In genomic region chr13:38872693-38873092, GRCh38 we compare ENCODE assay signal across 8 cellular contexts.
DNase-seq lines count a peak whose midpoint lies in the region; ATAC-seq and TF ChIP-seq lines count a peak whose summit lies in the region.

No MANE protein-coding gene starts in this region.

- POLR2A ChIA-PET in PC-9 (lab: Charles Lee; ENCODE audit: unreplicated experiment), result no interaction called here

- H3K36me3 ChIP-seq in PC-9 (ENCODE audit: low read depth), result no peaks in the 10 kb centered on the region

- no peaks in the 10 kb centered on the region for H3K9me2 ChIP-seq in PC-9 (ENCODE audit: insufficient read depth)

- H3K27ac ChIP-seq in PC-9, result no peak overlapping the region

- H3K9me3 ChIP-seq in PC-9 (ENCODE audit: insufficient read depth, low read depth), result no peaks in the 10 kb centered on the region

- H2AFZ ChIP-seq in PC-9, result no peak overlapping the region

- H3F3A ChIP-seq in PC-9 (ENCODE audit: insufficient read depth, low read depth), result no peaks in the 10 kb centered on the region

- H3K79me2 ChIP-seq in PC-9 (ENCODE audit: low read depth), result no peaks in the 10 kb centered on the region

- TF ChIP-seq CTCF in GM12864 (IDR thresholded peaks at IDR 0.05; ENCODE audit: low read depth, low read length, missing control alignments) (peak; percentile 67), PC-9 (conservative IDR thresholded peaks at IDR 0.05) (peak; percentile 69)

- H3K27me3 ChIP-seq in PC-9 (ENCODE audit: insufficient read depth, low read depth), result no peaks in the 10 kb centered on the region

- H3K4me2 ChIP-seq in PC-9, result peak overlapping the region; percentile 19; the same call in 1 of the 2 replicates

- H3K4me1 ChIP-seq in PC-9 (replicated peaks; ENCODE audit: insufficient read depth), result no peaks in the 10 kb centered on the region

- ATAC-seq in HG03103 (IDR thresholded peaks at IDR 0.05; ENCODE audit: low read depth, unreplicated experiment) (peak; percentile 86), left lobe of liver (peak; percentile 57)

- intact Hi-C loops in PC-9 (cut with micrococcal nuclease; ENCODE audit: unreplicated experiment), result loop anchor here (10.0 kb wide), 2 partner anchors 188 to 288 kb away; partner anchors contain the start of gene FREM2

- no peaks in the 10 kb centered on the region; the same call in 1 of the 2 replicates for H4K20me1 ChIP-seq in PC-9 (ENCODE audit: insufficient read depth)

- DNase-seq in 8988T (peak; percentile 13), GM12864 (ENCODE audit: low read depth) (peak; percentile 7), PC-9 (peak in 1 of 2 experiments; percentile 42), astrocyte of the hippocampus (ENCODE audit: low read depth, low spot score) (peak; percentile 63), left lobe of liver (ENCODE audit: low spot score) (no peak), superior temporal gyrus (ENCODE audit: extremely low spot score) (peak; percentile 84)
- DNase-seq in stimulated activated naive CD4-positive, alpha-beta T cell treated with Interleukin-2 at 50 U/mL for 16 hours (lab: John Stamatoyannopoulos, UW), result no peak

- CTCF ChIA-PET in PC-9 (lab: Charles Lee), result interaction anchor here (1.0 kb wide), 1 partner anchor 187 kb away, joined by 10 read pairs; no protein-coding TSS in a partner anchor

- BruUV-seq in PC-9 (replicated peaks; lab: Mats Ljungman, UMichigan), result no TSS peak

- H3K4me3 ChIP-seq in GM12864 (ENCODE audit: low read depth, low read length) (no peak overlapping the region), PC-9 (no peak overlapping the region)

Comparison
In these comparisons a context has a peak if more than half of its experiments do, and no peak if none do; other contexts are left out.
1. DNase-seq: peak in 8988T (single experiment), GM12864 (single experiment), astrocyte of the hippocampus (single experiment) and superior temporal gyrus (single experiment); none in left lobe of liver (single experiment) and stimulated activated naive CD4-positive, alpha-beta T cell treated with Interleukin-2 at 50 U/mL for 16 hours (single experiment).